Comparison of ENCODE assay signal across 26 cellular contexts in the genomic region with DNA sequence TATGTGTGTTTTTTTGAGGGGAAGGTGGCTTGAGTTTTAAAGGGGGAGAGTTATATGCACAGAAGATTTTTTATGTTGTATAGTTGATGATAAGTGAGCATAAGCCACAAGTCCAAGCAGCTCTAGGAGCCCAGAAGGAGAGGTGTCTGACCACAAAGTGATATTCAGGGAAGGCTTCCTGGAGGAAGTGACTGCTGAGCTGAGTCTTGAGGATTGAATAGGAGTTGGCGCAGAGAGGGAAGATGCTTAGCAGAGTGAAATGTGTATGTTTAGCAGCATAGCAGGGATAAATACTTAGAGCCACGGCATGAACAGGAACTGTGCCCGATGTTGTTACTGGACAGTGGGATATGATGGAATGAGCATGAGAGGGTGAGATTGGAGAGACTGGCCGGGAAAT.
"Had no signal": no experiment of that assay in that cellular context is flagged by ENCODE, and none has a peak within 500 bp of the region (broad histone marks: within the 10 kb centered on the region; RNA-seq: fewer than 3 reads in every experiment).

No MANE protein-coding gene starts in this region.

- ATAC-seq: esophagus mucosa, gastrocnemius medialis, heart right ventricle, left cardiac atrium, left lung, left ventricle myocardium superior, lower lobe of right lung, mucosa of descending colon had no signal

- DNase-seq: dermis blood vessel endothelial cell; dorsolateral prefrontal cortex; effector CD4-positive, alpha-beta T cell; effector memory CD4-positive, alpha-beta T cell; erythroblast; esophagus squamous epithelium; foreskin fibroblast; foreskin melanocyte; gastrocnemius medialis; glutamatergic neuron; heart right ventricle; hippocampal formation; left cardiac atrium; left lung; left ventricle myocardium superior; lower lobe of right lung; mesenchymal stem cell; mucosa of descending colon; naive B cell had no signal

- FAIRE-seq: colon, endothelial cell of umbilical vein, islet of Langerhans, keratinocyte had no signal

- H3K4me3 ChIP-seq: coronary artery, dorsolateral prefrontal cortex, esophagus squamous epithelium, gastrocnemius medialis, heart right ventricle, left lung, lower lobe of right lung, mucosa of descending colon had no signal

- H3K9me3 ChIP-seq: esophagus squamous epithelium, gastrocnemius medialis, left lung, lower lobe of right lung, mucosa of descending colon had no signal

- H3K4me1 ChIP-seq: esophagus squamous epithelium, gastrocnemius medialis, left lung, lower lobe of right lung had no signal

- H3K27ac ChIP-seq: coronary artery, dorsolateral prefrontal cortex, epithelial cell of prostate, esophagus squamous epithelium, gastrocnemius medialis, heart right ventricle, left lung, lower lobe of right lung had no signal

- H3K36me3 ChIP-seq: esophagus squamous epithelium, gastrocnemius medialis, heart right ventricle, left lung, lower lobe of right lung had no signal
